ENCODE assay signal across 1 cellular context in the genomic region with DNA sequence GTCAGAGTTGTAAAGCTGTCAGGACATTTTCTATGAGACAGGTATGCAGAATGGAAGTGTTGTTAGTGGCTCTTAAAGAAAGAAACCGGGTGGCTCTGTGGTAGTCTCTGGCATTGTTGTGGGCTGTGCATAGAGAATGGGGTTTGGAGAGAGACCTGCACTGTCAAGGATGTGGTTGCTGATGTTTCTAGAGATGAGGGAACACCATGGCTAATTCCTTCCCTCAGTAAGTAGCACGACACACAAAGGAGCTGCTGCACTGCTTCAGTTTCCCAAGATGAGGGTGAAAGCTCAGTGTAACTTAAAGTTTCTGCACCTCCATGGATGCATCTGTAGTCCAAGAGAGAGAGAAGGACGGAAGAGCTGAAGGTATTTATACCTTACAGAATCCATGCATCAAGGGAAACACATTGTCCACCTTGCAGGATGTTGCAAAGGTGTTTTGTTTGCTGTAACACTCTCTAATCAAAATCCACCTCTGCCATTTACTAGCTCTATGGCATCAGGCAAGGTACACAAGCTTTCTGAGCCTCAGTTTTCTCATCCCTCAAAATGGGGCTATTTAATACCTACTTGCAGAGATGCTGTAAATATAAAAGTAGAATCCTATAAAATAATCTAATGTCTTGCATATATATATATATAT.
TF ChIP-seq lines count a peak whose summit lies in the region.

No MANE protein-coding gene starts in this region.

TF ChIP-seq in HCT116, 20 proteins besides CTCF, POLR2A, EP300 and RAD21:
- TF ChIP-seq ELF1 (IDR thresholded peaks at IDR 0.05; ENCODE audit: borderline replicate concordance, low read depth) (no peak), EGR1 (IDR thresholded peaks at IDR 0.05; ENCODE audit: low read depth) (no peak), FOSL1 (IDR thresholded peaks at IDR 0.05; ENCODE audit: low read depth) (no peak), JUND (IDR thresholded peaks at IDR 0.05) (no peak), SP1 (IDR thresholded peaks at IDR 0.05; ENCODE audit: low read depth) (no peak), ZNF274 (IDR thresholded peaks at IDR 0.05; ENCODE audit: low read depth, low read length) (no peak), YY1 (IDR thresholded peaks at IDR 0.05; ENCODE audit: extremely low read depth, insufficient replicate concordance, low read depth, low read length) (no peak), TCF7L2 (IDR thresholded peaks at IDR 0.05; ENCODE audit: borderline replicate concordance, extremely low read depth, insufficient read depth, insufficient read length) (no peak), CBX3 (IDR thresholded peaks at IDR 0.05; ENCODE audit: low read depth) (no peak), EZH2 (IDR thresholded peaks at IDR 0.05) (no peak), CEBPB (IDR thresholded peaks at IDR 0.05; ENCODE audit: low read depth) (no peak)
- TF ChIP-seq, protein P1, sequence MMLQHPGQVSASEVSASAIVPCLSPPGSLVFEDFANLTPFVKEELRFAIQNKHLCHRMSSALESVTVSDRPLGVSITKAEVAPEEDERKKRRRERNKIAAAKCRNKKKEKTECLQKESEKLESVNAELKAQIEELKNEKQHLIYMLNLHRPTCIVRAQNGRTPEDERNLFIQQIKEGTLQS (IDR thresholded peaks at IDR 0.05): no peak
